In the genomic region with DNA sequence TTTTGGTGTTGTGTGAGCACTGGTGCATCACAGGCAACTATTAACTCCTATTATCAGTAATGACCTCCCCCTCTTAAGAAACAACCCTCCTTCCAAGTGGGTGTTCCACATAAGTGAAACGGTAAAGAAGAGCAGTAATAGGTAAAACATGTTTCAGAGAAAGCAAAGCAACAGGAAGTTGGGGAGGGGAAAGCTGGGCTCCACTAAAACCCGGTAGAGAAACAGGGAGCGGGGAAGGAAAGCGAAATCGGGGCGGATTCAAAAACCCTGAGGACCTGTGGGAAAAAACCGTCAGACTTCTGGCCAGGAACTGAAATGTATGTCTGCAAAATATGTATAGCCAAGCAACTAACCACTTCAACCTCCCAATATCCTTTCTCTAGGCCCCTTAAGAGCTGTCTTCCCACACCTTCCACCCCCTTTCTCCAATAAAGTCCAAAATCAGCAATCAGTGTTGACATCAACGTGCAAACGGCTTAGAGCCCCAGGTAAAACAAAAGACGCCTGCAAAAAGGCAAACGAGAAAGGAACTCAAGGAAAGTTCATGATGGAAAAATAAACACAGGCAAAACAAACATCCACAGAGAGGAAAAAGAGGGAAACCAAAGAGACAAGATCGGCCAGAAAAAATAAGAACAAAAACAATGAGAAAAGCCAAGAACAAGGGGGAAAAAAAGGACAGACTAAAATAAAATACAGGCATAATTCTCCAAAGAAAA, we compare ENCODE assay signal across 2 cellular contexts.
A peak's percentile ranks its signal among the peaks of the same experiment; 100 is the strongest.
TF ChIP-seq lines count a peak whose summit lies in the region.

No MANE protein-coding gene starts in this region.

TF ChIP-seq in K562, 482 proteins besides CTCF, POLR2A, EP300 and RAD21 (continues in another document):
- no peak for TF ChIP-seq SAP30 (IDR thresholded peaks at IDR 0.05; ENCODE audit: borderline replicate concordance, insufficient read depth, low read depth, low read length, poor library complexity, severe bottlenecking)
- TF ChIP-seq, protein P1, sequence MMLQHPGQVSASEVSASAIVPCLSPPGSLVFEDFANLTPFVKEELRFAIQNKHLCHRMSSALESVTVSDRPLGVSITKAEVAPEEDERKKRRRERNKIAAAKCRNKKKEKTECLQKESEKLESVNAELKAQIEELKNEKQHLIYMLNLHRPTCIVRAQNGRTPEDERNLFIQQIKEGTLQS (IDR thresholded peaks at IDR 0.05) = no peak
- TF ChIP-seq, protein P1 (CRISPR knock-in tag; conservative IDR thresholded peaks at IDR 0.05) = no peak
- no peak for TF ChIP-seq MYC (IDR thresholded peaks at IDR 0.05; ENCODE audit: low read depth, low read length)
- no peak for TF ChIP-seq MYC (CRISPR knock-in tag; IDR thresholded peaks at IDR 0.05; ENCODE audit: borderline replicate concordance, low read depth)
- TF ChIP-seq, protein P2, sequence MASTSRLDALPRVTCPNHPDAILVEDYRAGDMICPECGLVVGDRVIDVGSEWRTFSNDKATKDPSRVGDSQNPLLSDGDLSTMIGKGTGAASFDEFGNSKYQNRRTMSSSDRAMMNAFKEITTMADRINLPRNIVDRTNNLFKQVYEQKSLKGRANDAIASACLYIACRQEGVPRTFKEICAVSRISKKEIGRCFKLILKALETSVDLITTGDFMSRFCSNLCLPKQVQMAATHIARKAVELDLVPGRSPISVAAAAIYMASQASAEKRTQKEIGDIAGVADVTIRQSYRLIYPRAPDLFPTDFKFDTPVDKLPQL (IDR thresholded peaks at IDR 0.05; ENCODE audit: extremely low read depth, insufficient read length) = no peak
- TF ChIP-seq, protein P3, sequence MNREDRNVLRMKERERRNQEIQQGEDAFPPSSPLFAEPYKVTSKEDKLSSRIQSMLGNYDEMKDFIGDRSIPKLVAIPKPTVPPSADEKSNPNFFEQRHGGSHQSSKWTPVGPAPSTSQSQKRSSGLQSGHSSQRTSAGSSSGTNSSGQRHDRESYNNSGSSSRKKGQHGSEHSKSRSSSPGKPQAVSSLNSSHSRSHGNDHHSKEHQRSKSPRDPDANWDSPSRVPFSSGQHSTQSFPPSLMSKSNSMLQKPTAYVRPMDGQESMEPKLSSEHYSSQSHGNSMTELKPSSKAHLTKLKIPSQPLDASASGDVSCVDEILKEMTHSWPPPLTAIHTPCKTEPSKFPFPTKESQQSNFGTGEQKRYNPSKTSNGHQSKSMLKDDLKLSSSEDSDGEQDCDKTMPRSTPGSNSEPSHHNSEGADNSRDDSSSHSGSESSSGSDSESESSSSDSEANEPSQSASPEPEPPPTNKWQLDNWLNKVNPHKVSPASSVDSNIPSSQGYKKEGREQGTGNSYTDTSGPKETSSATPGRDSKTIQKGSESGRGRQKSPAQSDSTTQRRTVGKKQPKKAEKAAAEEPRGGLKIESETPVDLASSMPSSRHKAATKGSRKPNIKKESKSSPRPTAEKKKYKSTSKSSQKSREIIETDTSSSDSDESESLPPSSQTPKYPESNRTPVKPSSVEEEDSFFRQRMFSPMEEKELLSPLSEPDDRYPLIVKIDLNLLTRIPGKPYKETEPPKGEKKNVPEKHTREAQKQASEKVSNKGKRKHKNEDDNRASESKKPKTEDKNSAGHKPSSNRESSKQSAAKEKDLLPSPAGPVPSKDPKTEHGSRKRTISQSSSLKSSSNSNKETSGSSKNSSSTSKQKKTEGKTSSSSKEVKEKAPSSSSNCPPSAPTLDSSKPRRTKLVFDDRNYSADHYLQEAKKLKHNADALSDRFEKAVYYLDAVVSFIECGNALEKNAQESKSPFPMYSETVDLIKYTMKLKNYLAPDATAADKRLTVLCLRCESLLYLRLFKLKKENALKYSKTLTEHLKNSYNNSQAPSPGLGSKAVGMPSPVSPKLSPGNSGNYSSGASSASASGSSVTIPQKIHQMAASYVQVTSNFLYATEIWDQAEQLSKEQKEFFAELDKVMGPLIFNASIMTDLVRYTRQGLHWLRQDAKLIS (CRISPR knock-in tag; IDR thresholded peaks at IDR 0.05) = no peak
- TF ChIP-seq ZNF24 (IDR thresholded peaks at IDR 0.05) = no peak
- TF ChIP-seq PRMT5 (CRISPR knock-in tag; IDR thresholded peaks at IDR 0.05) = no peak
- TF ChIP-seq ZNF561 (CRISPR knock-in tag; conservative IDR thresholded peaks at IDR 0.05) = no peak
- no peak for TF ChIP-seq CREM (IDR thresholded peaks at IDR 0.05; ENCODE audit: low read depth)
- TF ChIP-seq SIRT6 (IDR thresholded peaks at IDR 0.05; ENCODE audit: low read depth, low read length) = no peak
- no peak for TF ChIP-seq PYGO2 (tag; IDR thresholded peaks at IDR 0.05)
- no peak for TF ChIP-seq ZKSCAN8 (CRISPR knock-in tag; IDR thresholded peaks at IDR 0.05)

TF ChIP-seq in HepG2, 621 proteins besides CTCF, POLR2A, EP300 and RAD21 (continues in another document):
- TF ChIP-seq ZBTB8A (CRISPR knock-in tag; IDR thresholded peaks at IDR 0.05; ENCODE audit: borderline replicate concordance, low read depth) (no peak), ZNF501 (CRISPR knock-in tag; IDR thresholded peaks at IDR 0.05) (no peak), SOX13 (IDR thresholded peaks at IDR 0.05) (no peak), SOX13 (CRISPR knock-in tag; conservative IDR thresholded peaks at IDR 0.05 in 1 of 2, IDR thresholded peaks at IDR 0.05 in 1 of 2) (peak in 1 of 2 experiments; percentile 76; a peak in 2 of 4 replicates), HOXA5 (CRISPR knock-in tag; IDR thresholded peaks at IDR 0.05) (no peak), ZSCAN31 (CRISPR knock-in tag; IDR thresholded peaks at IDR 0.05; ENCODE audit: low read depth) (no peak), AHR (CRISPR knock-in tag; IDR thresholded peaks at IDR 0.05) (no peak), FOXA1 (IDR thresholded peaks at IDR 0.05) (no peak), FOXA1 (CRISPR knock-in tag; IDR thresholded peaks at IDR 0.05) (peak; percentile 52), BCL6 (CRISPR knock-in tag; IDR thresholded peaks at IDR 0.05) (peak; percentile 40; the same call in 1 of the 2 replicates), SOX5 (CRISPR knock-in tag; IDR thresholded peaks at IDR 0.05; ENCODE audit: borderline replicate concordance) (peak; percentile 69; the same call in 1 of the 2 replicates), FOXP1 (IDR thresholded peaks at IDR 0.05) (no peak), FOXP1 (CRISPR knock-in tag; IDR thresholded peaks at IDR 0.05) (peak; percentile 48; the same call in 1 of the 2 replicates), RARA (CRISPR knock-in tag; IDR thresholded peaks at IDR 0.05) (peak; percentile 41; the same call in 1 of the 2 replicates), NCOA2 (CRISPR knock-in tag; IDR thresholded peaks at IDR 0.05) (0 out of 2 replicates have a peak, but pooled peaks have one; percentile 17), SOX6 (IDR thresholded peaks at IDR 0.05) (no peak), SOX6 (CRISPR knock-in tag; IDR thresholded peaks at IDR 0.05) (peak; percentile 84), TEAD2 (CRISPR knock-in tag; IDR thresholded peaks at IDR 0.05) (no peak)
- TF ChIP-seq, protein P4, sequence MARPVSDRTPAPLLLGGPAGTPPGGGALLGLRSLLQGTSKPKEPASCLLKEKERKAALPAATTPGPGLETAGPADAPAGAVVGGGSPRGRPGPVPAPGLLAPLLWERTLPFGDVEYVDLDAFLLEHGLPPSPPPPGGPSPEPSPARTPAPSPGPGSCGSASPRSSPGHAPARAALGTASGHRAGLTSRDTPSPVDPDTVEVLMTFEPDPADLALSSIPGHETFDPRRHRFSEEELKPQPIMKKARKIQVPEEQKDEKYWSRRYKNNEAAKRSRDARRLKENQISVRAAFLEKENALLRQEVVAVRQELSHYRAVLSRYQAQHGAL (CRISPR knock-in tag; IDR thresholded peaks at IDR 0.05; ENCODE audit: not compliant biosample characterization) = no peak
- TF ChIP-seq, protein P5, sequence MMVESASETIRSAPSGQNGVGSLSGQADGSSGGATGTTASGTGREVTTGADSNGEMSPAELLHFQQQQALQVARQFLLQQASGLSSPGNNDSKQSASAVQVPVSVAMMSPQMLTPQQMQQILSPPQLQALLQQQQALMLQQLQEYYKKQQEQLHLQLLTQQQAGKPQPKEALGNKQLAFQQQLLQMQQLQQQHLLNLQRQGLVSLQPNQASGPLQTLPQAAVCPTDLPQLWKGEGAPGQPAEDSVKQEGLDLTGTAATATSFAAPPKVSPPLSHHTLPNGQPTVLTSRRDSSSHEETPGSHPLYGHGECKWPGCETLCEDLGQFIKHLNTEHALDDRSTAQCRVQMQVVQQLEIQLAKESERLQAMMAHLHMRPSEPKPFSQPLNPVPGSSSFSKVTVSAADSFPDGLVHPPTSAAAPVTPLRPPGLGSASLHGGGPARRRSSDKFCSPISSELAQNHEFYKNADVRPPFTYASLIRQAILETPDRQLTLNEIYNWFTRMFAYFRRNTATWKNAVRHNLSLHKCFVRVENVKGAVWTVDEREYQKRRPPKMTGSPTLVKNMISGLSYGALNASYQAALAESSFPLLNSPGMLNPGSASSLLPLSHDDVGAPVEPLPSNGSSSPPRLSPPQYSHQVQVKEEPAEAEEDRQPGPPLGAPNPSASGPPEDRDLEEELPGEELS (CRISPR knock-in tag; IDR thresholded peaks at IDR 0.05) = peak; percentile 54; the same call in 1 of the 2 replicates
- TF ChIP-seq, protein P6, sequence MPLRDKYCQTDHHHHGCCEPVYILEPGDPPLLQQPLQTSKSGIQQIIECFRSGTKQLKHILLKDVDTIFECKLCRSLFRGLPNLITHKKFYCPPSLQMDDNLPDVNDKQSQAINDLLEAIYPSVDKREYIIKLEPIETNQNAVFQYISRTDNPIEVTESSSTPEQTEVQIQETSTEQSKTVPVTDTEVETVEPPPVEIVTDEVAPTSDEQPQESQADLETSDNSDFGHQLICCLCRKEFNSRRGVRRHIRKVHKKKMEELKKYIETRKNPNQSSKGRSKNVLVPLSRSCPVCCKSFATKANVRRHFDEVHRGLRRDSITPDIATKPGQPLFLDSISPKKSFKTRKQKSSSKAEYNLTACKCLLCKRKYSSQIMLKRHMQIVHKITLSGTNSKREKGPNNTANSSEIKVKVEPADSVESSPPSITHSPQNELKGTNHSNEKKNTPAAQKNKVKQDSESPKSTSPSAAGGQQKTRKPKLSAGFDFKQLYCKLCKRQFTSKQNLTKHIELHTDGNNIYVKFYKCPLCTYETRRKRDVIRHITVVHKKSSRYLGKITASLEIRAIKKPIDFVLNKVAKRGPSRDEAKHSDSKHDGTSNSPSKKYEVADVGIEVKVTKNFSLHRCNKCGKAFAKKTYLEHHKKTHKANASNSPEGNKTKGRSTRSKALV (CRISPR knock-in tag; IDR thresholded peaks at IDR 0.05) = no peak
- TF ChIP-seq, protein P7, sequence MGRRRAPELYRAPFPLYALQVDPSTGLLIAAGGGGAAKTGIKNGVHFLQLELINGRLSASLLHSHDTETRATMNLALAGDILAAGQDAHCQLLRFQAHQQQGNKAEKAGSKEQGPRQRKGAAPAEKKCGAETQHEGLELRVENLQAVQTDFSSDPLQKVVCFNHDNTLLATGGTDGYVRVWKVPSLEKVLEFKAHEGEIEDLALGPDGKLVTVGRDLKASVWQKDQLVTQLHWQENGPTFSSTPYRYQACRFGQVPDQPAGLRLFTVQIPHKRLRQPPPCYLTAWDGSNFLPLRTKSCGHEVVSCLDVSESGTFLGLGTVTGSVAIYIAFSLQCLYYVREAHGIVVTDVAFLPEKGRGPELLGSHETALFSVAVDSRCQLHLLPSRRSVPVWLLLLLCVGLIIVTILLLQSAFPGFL (CRISPR knock-in tag; IDR thresholded peaks at IDR 0.05) = no peak
- TF ChIP-seq, protein P8, sequence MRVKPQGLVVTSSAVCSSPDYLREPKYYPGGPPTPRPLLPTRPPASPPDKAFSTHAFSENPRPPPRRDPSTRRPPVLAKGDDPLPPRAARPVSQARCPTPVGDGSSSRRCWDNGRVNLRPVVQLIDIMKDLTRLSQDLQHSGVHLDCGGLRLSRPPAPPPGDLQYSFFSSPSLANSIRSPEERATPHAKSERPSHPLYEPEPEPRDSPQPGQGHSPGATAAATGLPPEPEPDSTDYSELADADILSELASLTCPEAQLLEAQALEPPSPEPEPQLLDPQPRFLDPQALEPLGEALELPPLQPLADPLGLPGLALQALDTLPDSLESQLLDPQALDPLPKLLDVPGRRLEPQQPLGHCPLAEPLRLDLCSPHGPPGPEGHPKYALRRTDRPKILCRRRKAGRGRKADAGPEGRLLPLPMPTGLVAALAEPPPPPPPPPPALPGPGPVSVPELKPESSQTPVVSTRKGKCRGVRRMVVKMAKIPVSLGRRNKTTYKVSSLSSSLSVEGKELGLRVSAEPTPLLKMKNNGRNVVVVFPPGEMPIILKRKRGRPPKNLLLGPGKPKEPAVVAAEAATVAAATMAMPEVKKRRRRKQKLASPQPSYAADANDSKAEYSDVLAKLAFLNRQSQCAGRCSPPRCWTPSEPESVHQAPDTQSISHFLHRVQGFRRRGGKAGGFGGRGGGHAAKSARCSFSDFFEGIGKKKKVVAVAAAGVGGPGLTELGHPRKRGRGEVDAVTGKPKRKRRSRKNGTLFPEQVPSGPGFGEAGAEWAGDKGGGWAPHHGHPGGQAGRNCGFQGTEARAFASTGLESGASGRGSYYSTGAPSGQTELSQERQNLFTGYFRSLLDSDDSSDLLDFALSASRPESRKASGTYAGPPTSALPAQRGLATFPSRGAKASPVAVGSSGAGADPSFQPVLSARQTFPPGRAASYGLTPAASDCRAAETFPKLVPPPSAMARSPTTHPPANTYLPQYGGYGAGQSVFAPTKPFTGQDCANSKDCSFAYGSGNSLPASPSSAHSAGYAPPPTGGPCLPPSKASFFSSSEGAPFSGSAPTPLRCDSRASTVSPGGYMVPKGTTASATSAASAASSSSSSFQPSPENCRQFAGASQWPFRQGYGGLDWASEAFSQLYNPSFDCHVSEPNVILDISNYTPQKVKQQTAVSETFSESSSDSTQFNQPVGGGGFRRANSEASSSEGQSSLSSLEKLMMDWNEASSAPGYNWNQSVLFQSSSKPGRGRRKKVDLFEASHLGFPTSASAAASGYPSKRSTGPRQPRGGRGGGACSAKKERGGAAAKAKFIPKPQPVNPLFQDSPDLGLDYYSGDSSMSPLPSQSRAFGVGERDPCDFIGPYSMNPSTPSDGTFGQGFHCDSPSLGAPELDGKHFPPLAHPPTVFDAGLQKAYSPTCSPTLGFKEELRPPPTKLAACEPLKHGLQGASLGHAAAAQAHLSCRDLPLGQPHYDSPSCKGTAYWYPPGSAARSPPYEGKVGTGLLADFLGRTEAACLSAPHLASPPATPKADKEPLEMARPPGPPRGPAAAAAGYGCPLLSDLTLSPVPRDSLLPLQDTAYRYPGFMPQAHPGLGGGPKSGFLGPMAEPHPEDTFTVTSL (CRISPR knock-in tag; IDR thresholded peaks at IDR 0.05; ENCODE audit: borderline replicate concordance) = peak; percentile 70; the same call in 1 of the 2 replicates
